15 cellular contexts compared by ENCODE assay signal in the genomic region with DNA sequence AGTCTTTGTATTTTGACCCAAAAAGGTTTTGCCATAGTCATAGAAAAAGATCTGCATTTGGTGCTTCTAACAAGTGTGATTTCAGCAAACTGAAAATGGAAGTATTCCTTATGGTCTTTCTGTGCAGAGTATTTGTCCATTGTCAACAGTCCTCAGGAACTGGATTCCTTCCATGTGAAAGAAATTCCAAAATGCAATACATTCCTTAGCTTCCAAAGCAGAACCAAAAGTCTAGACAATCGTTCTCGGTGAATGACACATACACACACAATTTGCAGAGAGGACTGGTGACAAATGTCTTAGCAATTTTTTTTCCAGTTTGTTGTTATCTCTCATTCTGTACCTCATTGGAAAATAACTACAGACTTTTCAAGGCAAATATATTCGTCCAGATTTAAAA.
DNase-seq lines count a peak whose midpoint lies in the region; ATAC-seq, FAIRE-seq and TF ChIP-seq lines count a peak whose summit lies in the region.
"Had no signal": no experiment of that assay in that cellular context is flagged by ENCODE, and none has a peak within 500 bp of the region (broad histone marks: within the 10 kb centered on the region; RNA-seq: fewer than 3 reads in every experiment).

No MANE protein-coding gene starts in this region.

- intact Hi-C loops in endothelial cell of umbilical vein (cut with micrococcal nuclease) (no loop called here), HepG2 (cut with micrococcal nuclease; ENCODE audit: unreplicated experiment) (no loop called here), cardiac septum (cut with DNase I) (no loop called here)

- H3K4me1 ChIP-seq in endothelial cell of umbilical vein (ENCODE audit: control insufficient read depth, extremely low read depth, insufficient read depth, low read length) (no peaks in the 10 kb centered on the region), mesendoderm (ENCODE audit: control insufficient read depth, low read depth, low read length) (no peaks in the 10 kb centered on the region), HepG2 (ENCODE audit: insufficient read depth, low read length) (no peaks in the 10 kb centered on the region)

- H3K4me3 ChIP-seq in endothelial cell of umbilical vein (replicated peaks in 1 of 3; ENCODE audit: insufficient read depth in 1 of 3, low read depth in 1 of 3, low read length in 3 of 3) (no peak overlapping the region), mesendoderm (ENCODE audit: low read length) (no peak overlapping the region), HepG2 (replicated peaks in 1 of 3; ENCODE audit: insufficient read depth in 1 of 3, low read depth in 2 of 3, low read length in 3 of 3) (no peak overlapping the region)
- H3K4me3 ChIP-seq: BLaER1 had no signal

- no peak overlapping the region for H2BK5ac ChIP-seq in mesendoderm (ENCODE audit: low read length)

- no peak for TF ChIP-seq POLR2A in endothelial cell of umbilical vein (IDR thresholded peaks at IDR 0.05; ENCODE audit: low read depth, low read length)
- TF ChIP-seq POLR2A in HepG2 (IDR thresholded peaks at IDR 0.05; ENCODE audit: insufficient read depth in 1 of 2, low read depth in 2 of 2, low read length in 2 of 2) = no peak

- H4K20me1 ChIP-seq in endothelial cell of umbilical vein (replicated peaks; ENCODE audit: control insufficient read depth, extremely low read depth, insufficient read depth, low read length) (no peaks in the 10 kb centered on the region), HepG2 (ENCODE audit: insufficient read depth, low read length) (no peaks in the 10 kb centered on the region)
- H4K20me1 ChIP-seq: BLaER1 had no signal

- H2BK120ac ChIP-seq in mesendoderm (ENCODE audit: low read depth, low read length) = no peak overlapping the region

- dilution Hi-C loops in endothelial cell of umbilical vein (cut with MboI; ENCODE audit: extremely low pct_ligation_motif_present, low sequenced_read_pairs) = no loop called here

- H3K9ac ChIP-seq in endothelial cell of umbilical vein (replicated peaks; ENCODE audit: extremely low read depth, insufficient read depth, low read length) (no peak overlapping the region), mesendoderm (ENCODE audit: low read length) (no peak overlapping the region), HepG2 (ENCODE audit: insufficient read depth, low read depth, low read length) (no peak overlapping the region)
- H3K9ac ChIP-seq: BLaER1 had no signal

- TF ChIP-seq EP300 in HepG2 (IDR thresholded peaks at IDR 0.05; ENCODE audit: low read depth in 2 of 2, low read length in 2 of 2) (no peak), HepG2 (CRISPR knock-in tag; IDR thresholded peaks at IDR 0.05; ENCODE audit: borderline replicate concordance) (no peak)

- TF ChIP-seq RAD21 in HepG2 (CRISPR knock-in tag; IDR thresholded peaks at IDR 0.05) = no peak

- H2AK5ac ChIP-seq in mesendoderm (ENCODE audit: low read length) = no peak overlapping the region

- POLR2A ChIA-PET in endothelial cell of umbilical vein (lab: Charles Lee) (no interaction called here), HepG2 (lab: Yijun Ruan, JAX) (no interaction called here)

- H2AFZ ChIP-seq in endothelial cell of umbilical vein (ENCODE audit: low read depth, low read length) (no peak overlapping the region), HepG2 (ENCODE audit: low read length) (no peak overlapping the region)

- no peak overlapping the region for H3K4ac ChIP-seq in mesendoderm (ENCODE audit: low read depth, low read length)

- DNase-seq in AG20443 (ENCODE audit: low spot score) (peak; percentile 71), LHCN-M2 (ENCODE audit: low read depth) (peak; percentile 59), endothelial cell of umbilical vein (ENCODE audit: low read depth, low spot score) (peak; percentile 33), mesendoderm (peak; percentile 17), NCI-H526 (lab: John Stamatoyannopoulos, UW) (no peak), HepG2 (ENCODE audit: low spot score) (no peak), cardiac septum (ENCODE audit: low spot score) (no peak)
- DNase-seq: activated CD4-positive, alpha-beta memory T cell treated with anti-CD3 and anti-CD28 coated beads for 36 hours; glutamatergic neuron; Karpas-422; NCI-H2081 had no signal

- no peak for ATAC-seq in HG03571 (IDR thresholded peaks at IDR 0.05; ENCODE audit: unreplicated experiment)
- ATAC-seq in HepG2 = no peak

- no peaks in the 10 kb centered on the region for H3K27me3 ChIP-seq in endothelial cell of umbilical vein (ENCODE audit: control insufficient read depth in 2 of 2, insufficient read depth in 2 of 2, low read length in 2 of 2)
- H3K27me3 ChIP-seq in mesendoderm (ENCODE audit: insufficient read depth, low read length, poor library complexity) = no peaks in the 10 kb centered on the region
- no peaks in the 10 kb centered on the region for H3K27me3 ChIP-seq in HepG2 (ENCODE audit: control insufficient read depth in 1 of 2, insufficient read depth in 2 of 2, low read length in 2 of 2)
- H3K27me3 ChIP-seq: BLaER1, neutrophil had no signal

- BruUV-seq in endothelial cell of umbilical vein (replicated peaks; lab: Mats Ljungman, UMichigan) = no TSS peak
- no TSS peak for BruUV-seq in HepG2 (replicated peaks; lab: Mats Ljungman, UMichigan)

- no CpG with 5 or more reads among the region's 3 CpGs for WGBS in mesendoderm (ENCODE audit: extremely low coverage, insufficient coverage, low lambda C conversion rate)
- 17% methylated on average over 3 of the region's 3 CpGs for WGBS in HepG2 (ENCODE audit: low lambda C conversion rate)

- H3K4me2 ChIP-seq in endothelial cell of umbilical vein (ENCODE audit: insufficient read depth, low read length) = no peak overlapping the region
- no peak overlapping the region for H3K4me2 ChIP-seq in mesendoderm (ENCODE audit: low read length)
- H3K4me2 ChIP-seq in HepG2 (ENCODE audit: low read depth, low read length) = no peak overlapping the region
- H3K4me2 ChIP-seq: BLaER1 had no signal

- H3K79me1 ChIP-seq in mesendoderm (ENCODE audit: low read length) = no peaks in the 10 kb centered on the region

- FAIRE-seq in endothelial cell of umbilical vein (lab: Jason Lieb, UNC) (no peak), HepG2 (lab: Jason Lieb, UNC) (no peak)
- FAIRE-seq: GM18507 had no signal

- CTCF ChIA-PET in endothelial cell of umbilical vein (lab: Charles Lee) = interaction anchor here (1.2 kb wide), 1 partner anchor 559 kb away, joined by 4 read pairs; no protein-coding TSS in a partner anchor
- CTCF ChIA-PET in HepG2 (lab: Yijun Ruan, JAX; ENCODE audit: low intra/inter-chr PET ratio, low total read pairs) = no interaction called here

- H3K36me3 ChIP-seq in endothelial cell of umbilical vein (ENCODE audit: control insufficient read depth in 2 of 2, extremely low read depth in 1 of 2, insufficient read depth in 2 of 2, low read length in 2 of 2) = no peaks in the 10 kb centered on the region
- no peaks in the 10 kb centered on the region for H3K36me3 ChIP-seq in mesendoderm (ENCODE audit: control insufficient read depth, insufficient read depth, low read length)
- H3K36me3 ChIP-seq in HepG2 (replicated peaks in 1 of 2; ENCODE audit: control insufficient read depth in 1 of 2, insufficient read depth in 2 of 2, low read length in 2 of 2) = no peaks in the 10 kb centered on the region
- H3K36me3 ChIP-seq: BLaER1, neutrophil had no signal

- H4K5ac ChIP-seq in mesendoderm (ENCODE audit: low read length) = no peak overlapping the region

- H3K23ac ChIP-seq in mesendoderm (ENCODE audit: low read length) = no peak overlapping the region

- in situ Hi-C loops in HepG2 (cut with HindIII; ENCODE audit: extremely low pct_ligation_motif_present, low pct_unique_long_range_greater_than_20kb) = no loop called here

- H3K56ac ChIP-seq in mesendoderm (ENCODE audit: low read length) = no peak overlapping the region

- no peak overlapping the region for H3K18ac ChIP-seq in mesendoderm (ENCODE audit: low read length)

- H3K27ac ChIP-seq in endothelial cell of umbilical vein (ENCODE audit: insufficient read depth, low read depth, low read length) = no peak overlapping the region
- H3K27ac ChIP-seq in mesendoderm (ENCODE audit: low read depth, low read length) = no peak overlapping the region
- no peak overlapping the region for H3K27ac ChIP-seq in HepG2 (ENCODE audit: extremely low read length, insufficient read depth, low read length)
- H3K27ac ChIP-seq: BLaER1, neutrophil had no signal

- TF ChIP-seq CTCF in endothelial cell of umbilical vein (IDR thresholded peaks at IDR 0.05; ENCODE audit: extremely low read depth in 1 of 2, insufficient read depth in 1 of 2, low read depth in 1 of 2, low read length in 2 of 2) = no peak
- no peak for TF ChIP-seq CTCF in HepG2 (CRISPR knock-in tag; IDR thresholded peaks at IDR 0.05)

- H3K9me1 ChIP-seq in endothelial cell of umbilical vein (replicated peaks; ENCODE audit: control insufficient read depth, extremely low read depth, insufficient read depth, low read length) = no peaks in the 10 kb centered on the region

- H3K9me3 ChIP-seq in endothelial cell of umbilical vein (replicated peaks; ENCODE audit: control insufficient read depth, insufficient read depth, low read length) (no peaks in the 10 kb centered on the region), HepG2 (ENCODE audit: low read length) (peaks cover 92% of the 10 kb centered on the region)
- H3K9me3 ChIP-seq: BLaER1, neutrophil had no signal

- no peaks in the 10 kb centered on the region for H3K79me2 ChIP-seq in endothelial cell of umbilical vein (ENCODE audit: control insufficient read depth, insufficient read depth, low read length)
- H3K79me2 ChIP-seq in mesendoderm (ENCODE audit: control insufficient read depth, insufficient read depth, low read length) = no peaks in the 10 kb centered on the region
- H3K79me2 ChIP-seq in HepG2 (ENCODE audit: insufficient read depth, low read length) = no peaks in the 10 kb centered on the region

- no peak overlapping the region for H4K8ac ChIP-seq in mesendoderm (ENCODE audit: low read depth, low read length)

- H2BK15ac ChIP-seq in mesendoderm (replicated peaks; ENCODE audit: low read depth) = no peak overlapping the region

TF ChIP-seq in endothelial cell of umbilical vein, 7 proteins besides CTCF, POLR2A, EP300 and RAD21 (continues in another document):
- TF ChIP-seq JUN (IDR thresholded peaks at IDR 0.05; ENCODE audit: borderline replicate concordance, insufficient read depth, insufficient read length, low read depth) = no peak
- no peak for TF ChIP-seq FOS (IDR thresholded peaks at IDR 0.05; ENCODE audit: borderline replicate concordance, insufficient read depth, low read length)
- no peak for TF ChIP-seq POLR2AphosphoS5 (IDR thresholded peaks at IDR 0.05; ENCODE audit: insufficient read depth, low read depth, low read length)
- TF ChIP-seq EZH2 (IDR thresholded peaks at IDR 0.05; ENCODE audit: borderline replicate concordance, low read depth, low read length, severe bottlenecking) = no peak

TF ChIP-seq in HepG2, 621 proteins besides CTCF, POLR2A, EP300 and RAD21 (continues in another document):
- TF ChIP-seq ZNF839 (CRISPR knock-in tag; IDR thresholded peaks at IDR 0.05; ENCODE audit: borderline replicate concordance) (no peak), ZNF292 (CRISPR knock-in tag; IDR thresholded peaks at IDR 0.05; ENCODE audit: borderline replicate concordance, low read depth) (no peak), CREBL2 (CRISPR knock-in tag; IDR thresholded peaks at IDR 0.05; ENCODE audit: borderline replicate concordance) (no peak)

Comparison
In these comparisons a context has a peak if more than half of its experiments do, and no peak if none do; other contexts are left out.
1. DNase-seq: peak in AG20443 (single experiment), LHCN-M2 (single experiment), endothelial cell of umbilical vein (single experiment) and mesendoderm (single experiment); none in NCI-H526 (0 of 2), HepG2 (single experiment) and cardiac septum (single experiment).